ENCODE assay signal across 22 cellular contexts in the genomic region with DNA sequence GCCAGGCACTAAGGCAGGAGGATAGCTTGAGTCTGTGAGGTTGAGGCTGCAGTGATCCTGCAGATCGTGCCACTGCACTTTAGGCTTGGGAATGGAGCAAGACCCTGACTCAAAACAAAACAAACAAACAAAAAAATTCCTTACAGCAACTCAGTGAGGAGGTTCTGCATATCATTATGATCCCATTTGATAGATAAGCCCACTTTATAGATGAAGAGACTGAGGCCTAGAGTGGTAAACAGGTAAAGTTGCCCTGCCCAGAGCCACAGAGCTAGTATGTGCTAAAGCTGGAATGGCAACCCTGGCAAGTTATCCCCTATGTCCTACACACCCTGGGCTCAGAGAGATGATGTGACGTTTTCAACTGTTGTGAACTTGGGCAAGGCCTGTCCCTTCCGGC. TPM values are rescaled to one million over a fixed set of nuclear protein-coding genes. Genes with fewer than 3 reads are reported as not detected.
DNase-seq lines count a peak whose midpoint lies in the region; ATAC-seq, FAIRE-seq and TF ChIP-seq lines count a peak whose summit lies in the region.
"Had no signal": no experiment of that assay in that cellular context is flagged by ENCODE, and none has a peak within 500 bp of the region (broad histone marks: within the 10 kb centered on the region; RNA-seq: fewer than 3 reads in every experiment).

No MANE protein-coding gene starts in this region.

- POLR2A ChIA-PET in K562 (lab: Yijun Ruan, JAX) = interaction anchor here (0.6 to 99.3 kb wide), 8 partner anchors 7 to 194 kb away, joined by 3 to 3336 read pairs (median 4); partner anchors contain the start of genes AIF1L and NUP214

- H3K79me2 ChIP-seq in GM23338 (replicated peaks; ENCODE audit: insufficient read depth) = peaks cover 10% of the 10 kb centered on the region
- no peaks in the 10 kb centered on the region for H3K79me2 ChIP-seq in K562 (ENCODE audit: control insufficient read depth, insufficient read depth, low read length)

- no peak overlapping the region for H2AFZ ChIP-seq in GM23338
- no peak overlapping the region for H2AFZ ChIP-seq in K562 (ENCODE audit: low read depth, low read length)

- H3K27ac Mint-ChIP-seq in GM23338 = peak overlapping the region; percentile 95
- H3K27ac Mint-ChIP-seq: CD4-positive, alpha-beta memory T cell had no signal

- CTCF ChIA-PET in K562 (lab: Yijun Ruan, JAX; ENCODE audit: low intra/inter-chr PET ratio) = no interaction called here

- 0 out of 2 replicates have a peak, but pooled peaks cover 4% of the 10 kb centered on the region for H4K20me1 ChIP-seq in GM23338 (replicated peaks; ENCODE audit: insufficient read depth)
- peaks cover 36% of the 10 kb centered on the region for H4K20me1 ChIP-seq in K562 (replicated peaks; ENCODE audit: control insufficient read depth, insufficient read depth, low read length)

- H3K27me3 ChIP-seq in GM23338 (ENCODE audit: insufficient read depth) (no peaks in the 10 kb centered on the region), K562 (ENCODE audit: control insufficient read depth in 2 of 2, insufficient read depth in 2 of 2, low read length in 2 of 2) (peaks cover 55 to 85% of the 10 kb centered on the region in 2 experiments), lower lobe of right lung (ENCODE audit: low read depth) (no peaks in the 10 kb centered on the region), spleen (replicated peaks in 1 of 7) (peaks cover 0 to 1% (median 0%) of the 10 kb centered on the region in 7 donors)

- H3F3A ChIP-seq in GM23338 (replicated peaks; ENCODE audit: low read depth) = peaks cover 9% of the 10 kb centered on the region

- intact Hi-C loops in K562 (cut with micrococcal nuclease) = no loop called here
- intact Hi-C loops in lower lobe of right lung (cut with DNase I) = no loop called here
- intact Hi-C loops in spleen (cut with DNase I; ENCODE audit: low total_unique reads) = no loop called here

- no peak for TF ChIP-seq RAD21 in K562 (CRISPR knock-in tag; conservative IDR thresholded peaks at IDR 0.05 in 1 of 2, IDR thresholded peaks at IDR 0.05 in 1 of 2)

- H3K9me1 ChIP-seq in K562 (ENCODE audit: control insufficient read depth, insufficient read depth, low read length) = peaks cover 12% of the 10 kb centered on the region

- TF ChIP-seq EP300 in K562 (IDR thresholded peaks at IDR 0.05; ENCODE audit: low read length) = no peak

- no peak for DNase-seq in GM23338 (ENCODE audit: low spot score)
- no peak for DNase-seq in K562 (ENCODE audit: extremely low read depth in 1 of 4, low spot score in 3 of 4)
- no peak for DNase-seq in lower lobe of right lung
- DNase-seq in spleen = no peak
- no peak for DNase-seq in islet precursor cell
- DNase-seq: Caco-2; CD4-positive, alpha-beta memory T cell; DMS 273 treated with DMSO at 0.1 percent for 48 hours; DND-41; IMR-90; NCI-H1417; NCI-H1694 treated with DMSO at 0.1 percent for 48 hours; NCI-H2081 treated with DMSO at 0.1 percent for 48 hours; NCI-H524 treated with DMSO at 0.1 percent for 48 hours; PC-3; Right ventricle myocardium superior; SW 1271 had no signal

- H3K36me3 ChIP-seq in GM23338 (ENCODE audit: insufficient read depth) (no peaks in the 10 kb centered on the region; the same call in 1 of the 2 replicates), K562 (ENCODE audit: control insufficient read depth, insufficient read depth, low read length) (no peaks in the 10 kb centered on the region), lower lobe of right lung (no peaks in the 10 kb centered on the region), spleen (peaks cover 0 to 29% (median 0%) of the 10 kb centered on the region in 6 donors)

- TF ChIP-seq POLR2A in K562 (conservative IDR thresholded peaks at IDR 0.05) = no peak
- TF ChIP-seq POLR2A in spleen (IDR thresholded peaks at IDR 0.05) = no peak

- H3K4me3 ChIP-seq in GM23338 = peak overlapping the region; percentile 13; the same call in 1 of the 2 replicates
- no peak overlapping the region for H3K4me3 ChIP-seq in K562
- H3K4me3 ChIP-seq in lower lobe of right lung = no peak overlapping the region
- peak overlapping the region in 3 of 8 donors; percentile 9 to 55 (median 31) for H3K4me3 ChIP-seq in spleen

- H3K9me3 Mint-ChIP-seq in GM23338 = no peaks in the 10 kb centered on the region; the same call in 2 of the 3 replicates

- FAIRE-seq in K562 (lab: Jason Lieb, UNC) = peak; percentile 29
- FAIRE-seq: GM12892, H54 had no signal

- in situ Hi-C loops in K562 (cut with MboI) = no loop called here

- H3K9me2 ChIP-seq in GM23338 (ENCODE audit: insufficient read depth) = no peaks in the 10 kb centered on the region

- no TSS peak for BruUV-seq in K562 (replicated peaks; lab: Mats Ljungman, UMichigan)

- WGBS in K562 (ENCODE audit: insufficient coverage, low coverage, missing lambda C conversion rate) = 45% methylated on average over 3 of the region's 3 CpGs
- WGBS in spleen, 5 donors = 67 to 87% (median 79%) methylated on average over 3 of the region's 3 CpGs

- peaks cover 53% of the 10 kb centered on the region for H3K36me3 Mint-ChIP-seq in GM23338 (ENCODE audit: low read depth)
- H3K36me3 Mint-ChIP-seq: CD4-positive, alpha-beta memory T cell had no signal

- peak overlapping the region in 1 of 2 experiments; percentile 21; a peak in 1 of 4 replicates for H3K9ac ChIP-seq in K562 (ENCODE audit: insufficient read depth in 1 of 2, low read depth in 2 of 2, low read length in 2 of 2)

- peak overlapping the region; percentile 36 for H3K4me2 ChIP-seq in GM23338
- no peak overlapping the region for H3K4me2 ChIP-seq in K562 (ENCODE audit: insufficient read depth, low read length)

- peaks cover 27% of the 10 kb centered on the region for H3K27me3 Mint-ChIP-seq in GM23338 (ENCODE audit: insufficient read depth, low read depth, poor library complexity)

- TF ChIP-seq CTCF in GM23338 (conservative IDR thresholded peaks at IDR 0.05; ENCODE audit: low read depth in 2 of 2) (no peak), K562 (IDR thresholded peaks at IDR 0.05 in 2 of 3, conservative IDR thresholded peaks at IDR 0.05 in 1 of 3; ENCODE audit: insufficient read depth in 2 of 3, low read depth in 1 of 3, low read length in 3 of 3) (no peak), lower lobe of right lung (IDR thresholded peaks at IDR 0.05) (no peak), spleen (IDR thresholded peaks at IDR 0.05 in 8 of 11, conservative IDR thresholded peaks at IDR 0.05 in 3 of 11) (no peak)

- H3K27ac ChIP-seq in GM23338 (ENCODE audit: low read depth) (peak overlapping the region; percentile 77), K562 (ENCODE audit: extremely low read depth, low read depth, low read length) (no peak overlapping the region), lower lobe of right lung (peak overlapping the region; percentile 38), spleen (peak overlapping the region; percentile 9 to 90 (median 80))
- H3K27ac ChIP-seq: HL-60 had no signal

- H3K4me3 Mint-ChIP-seq in GM23338 = no peak overlapping the region; the same call in 2 of the 3 replicates
- H3K4me3 Mint-ChIP-seq: CD4-positive, alpha-beta memory T cell had no signal

- H3K9me3 ChIP-seq in K562 (replicated peaks; ENCODE audit: control insufficient read depth, insufficient read depth, low read depth, low read length) = no peaks in the 10 kb centered on the region
- H3K9me3 ChIP-seq in lower lobe of right lung = no peaks in the 10 kb centered on the region
- no peaks in the 10 kb centered on the region for H3K9me3 ChIP-seq in spleen
- H3K9me3 ChIP-seq: Caco-2 had no signal

- H3K4me1 ChIP-seq in GM23338 (ENCODE audit: insufficient read depth) (peaks cover 45% of the 10 kb centered on the region), K562 (replicated peaks in 1 of 2; ENCODE audit: control insufficient read depth in 2 of 2, insufficient read depth in 2 of 2, low read length in 2 of 2) (peaks cover 24 to 45% of the 10 kb centered on the region in 2 experiments), lower lobe of right lung (no peaks in the 10 kb centered on the region), spleen (peaks cover 0 to 100% (median 60%) of the 10 kb centered on the region in 6 donors)
- H3K4me1 ChIP-seq: Caco-2 had no signal

- ATAC-seq in GM23338 (no peak), K562 (no peak), lower lobe of right lung (no peak), HG03460 (IDR thresholded peaks at IDR 0.05; ENCODE audit: unreplicated experiment) (no peak), GM18858 (IDR thresholded peaks at IDR 0.05; ENCODE audit: unreplicated experiment) (no peak)
- ATAC-seq: PC-3 had no signal

- peaks cover 60% of the 10 kb centered on the region for H3K4me1 Mint-ChIP-seq in GM23338

RNA-seq across cellular contexts. Expression of gene AIF1L, which starts 7.2 kb away (rescaled TPM):
- total RNA-seq in GM23338 (2014; rRNA removed; shearing (Covaris generic)) = 82.6 and 87.8 TPM in 2 replicates
- 75.8 and 76.4 TPM in 2 replicates for polyA plus RNA-seq in GM23338 (2016; fragmentation: Nextera tagmentation; extraction: Ambion mirVana)
- total RNA-seq in K562 (2011; cell fraction: chromatin; rRNA removed; ENCODE audit: low replicate concordance) = 2.2 and 5.3 TPM in 2 replicates
- 2.8 and 4.3 TPM in 2 replicates for total RNA-seq in K562 (2011; cell fraction: nucleolus; rRNA removed)
- total RNA-seq in K562 (2011; cell fraction: nucleoplasm; rRNA removed) = 4.3 and 5.2 TPM in 2 replicates
- 0.86 and 1.1 TPM in 2 replicates for total RNA-seq in K562 (2014; rRNA removed)
- 1.3 and 1.5 TPM in 2 replicates for total RNA-seq in K562 (2014; rRNA removed; fragmentation: Illumina TruSeq; extraction: Trizol)
- total RNA-seq in K562 (2015; rRNA removed; fragmentation: Illumina TruSeq; extraction: Trizol) = 0.68 and 0.76 TPM in 2 replicates
- 1.7 and 2.0 TPM in 2 replicates for total RNA-seq in K562 (2021)
- 5.9 and 9.1 TPM in 2 replicates for polyA plus RNA-seq in K562 (2011; rRNA removed)
- polyA plus RNA-seq in K562 (2011; cell fraction: cytosol; rRNA removed) = 4.5 and 4.9 TPM in 2 replicates
- polyA plus RNA-seq in K562 (2011; cell fraction: nucleus; rRNA removed) = 3.3 and 4.2 TPM in 2 replicates
- polyA plus RNA-seq in K562 (2012) = 2.7 and 2.8 TPM in 2 replicates
- 2.3 and 2.6 TPM in 2 replicates for polyA plus RNA-seq in K562 (2014; fragmentation: Illumina TruSeq; extraction: Trizol)
- under 1 TPM; 0.34 to 0.77 TPM for polyA plus RNA-seq in K562 (2014; fragmentation: Nextera tagmentation; extraction: Ambion mirVana)
- polyA plus RNA-seq in K562 (2014; rRNA removed) = 1.6 TPM in 2 replicates
- 6.6 and 8.9 TPM in 2 replicates for polyA minus RNA-seq in K562 (2011; rRNA and poly(A)+ RNA removed)
- polyA minus RNA-seq in K562 (2011; cell fraction: cytosol; rRNA and poly(A)+ RNA removed) = 1.5 and 4.4 TPM in 2 replicates
- 1.1 and 1.9 TPM in 2 replicates for polyA minus RNA-seq in K562 (2011; cell fraction: nucleus; rRNA and poly(A)+ RNA removed)
- total RNA-seq in lower lobe of right lung = 16.0 TPM
- total RNA-seq in spleen = 100 to 1,000 TPM; 141 to 596 (median 254) TPM
- 100 to 1,000 TPM in 1 of 3 donors, 10 to 100 TPM in 2; 47.4 to 251 (median 59.4) TPM for polyA plus RNA-seq in spleen
- polyA plus RNA-seq: CD4-positive, alpha-beta memory T cell had no signal

RNA-seq across cellular contexts. Expression of gene NUP214, which starts 21.9 kb away (rescaled TPM):
- total RNA-seq in GM23338 (2014; rRNA removed; shearing (Covaris generic)) = 33.3 and 57.0 TPM in 2 replicates
- polyA plus RNA-seq in GM23338 (2016; fragmentation: Nextera tagmentation; extraction: Ambion mirVana) = 36.0 and 44.5 TPM in 2 replicates
- 1,024 and 1,416 TPM in 2 replicates for total RNA-seq in K562 (2011; cell fraction: chromatin; rRNA removed; ENCODE audit: low replicate concordance)
- 573 and 642 TPM in 2 replicates for total RNA-seq in K562 (2011; cell fraction: nucleolus; rRNA removed)
- 885 and 1,103 TPM in 2 replicates for total RNA-seq in K562 (2011; cell fraction: nucleoplasm; rRNA removed)
- total RNA-seq in K562 (2014; rRNA removed) = 62.4 and 102 TPM in 2 replicates
- 123 and 134 TPM in 2 replicates for total RNA-seq in K562 (2014; rRNA removed; fragmentation: Illumina TruSeq; extraction: Trizol)
- 133 and 136 TPM in 2 replicates for total RNA-seq in K562 (2015; rRNA removed; fragmentation: Illumina TruSeq; extraction: Trizol)
- 332 and 336 TPM in 2 replicates for total RNA-seq in K562 (2021)
- polyA plus RNA-seq in K562 (2011; rRNA removed) = 56.9 and 113 TPM in 2 replicates
- 104 and 108 TPM in 2 replicates for polyA plus RNA-seq in K562 (2011; cell fraction: cytosol; rRNA removed)
- 257 and 304 TPM in 2 replicates for polyA plus RNA-seq in K562 (2011; cell fraction: nucleus; rRNA removed)
- 133 and 153 TPM in 2 replicates for polyA plus RNA-seq in K562 (2012)
- 207 and 246 TPM in 2 replicates for polyA plus RNA-seq in K562 (2014; fragmentation: Illumina TruSeq; extraction: Trizol)
- polyA plus RNA-seq in K562 (2014; fragmentation: Nextera tagmentation; extraction: Ambion mirVana) = 10 to 100 TPM; 78.9 to 81.6 TPM
- polyA plus RNA-seq in K562 (2014; rRNA removed) = 97.1 and 106 TPM in 2 replicates
- polyA minus RNA-seq in K562 (2011; rRNA and poly(A)+ RNA removed) = 271 and 342 TPM in 2 replicates
- polyA minus RNA-seq in K562 (2011; cell fraction: cytosol; rRNA and poly(A)+ RNA removed) = 256 and 329 TPM in 2 replicates
- 324 and 515 TPM in 2 replicates for polyA minus RNA-seq in K562 (2011; cell fraction: nucleus; rRNA and poly(A)+ RNA removed)
- 61.4 TPM for total RNA-seq in lower lobe of right lung
- total RNA-seq in spleen = 100 to 1,000 TPM in 6 of 7 donors, 10 to 100 TPM in 1; 70.4 to 182 (median 140) TPM
- polyA plus RNA-seq in spleen = 10 to 100 TPM; 21.4 to 54.7 (median 54.2) TPM
